Comparison of ENCODE assay signal across 8 cellular contexts in the genomic region with DNA sequence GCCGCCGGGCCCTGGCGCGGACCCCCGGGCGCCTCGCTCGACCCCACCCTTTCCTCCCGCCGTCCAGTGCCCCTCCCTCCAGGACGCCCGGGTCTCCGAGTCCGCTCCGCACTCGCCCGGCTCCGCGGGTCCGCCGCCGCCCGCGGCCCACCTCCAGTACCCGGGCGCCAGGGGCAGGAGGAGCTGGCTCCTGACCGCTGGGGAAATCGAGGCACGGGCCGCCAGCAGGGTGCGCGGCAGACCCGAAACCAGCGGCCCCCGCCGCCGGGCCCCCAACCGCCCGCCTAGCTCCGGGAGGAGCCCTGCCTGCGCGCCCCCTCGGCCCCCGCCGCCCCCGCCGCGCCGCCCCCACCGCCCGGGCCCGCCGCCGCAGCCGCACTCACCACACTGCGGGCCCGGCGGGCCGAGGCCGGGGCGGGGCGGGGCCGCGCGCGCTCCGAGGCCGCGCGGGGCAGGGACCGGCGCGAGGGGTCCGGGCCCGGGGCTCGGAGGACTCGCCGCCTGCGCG. TPM values are rescaled to one million over a fixed set of nuclear protein-coding genes. Genes with fewer than 3 reads are reported as not detected.
DNase-seq lines count a peak whose midpoint lies in the region; ATAC-seq and TF ChIP-seq lines count a peak whose summit lies in the region.

No MANE protein-coding gene starts in this region.

- H3K4me3 ChIP-seq in WERI-Rb-1 (ENCODE audit: low read depth, low read length) = peak overlapping the region; percentile 70
- H3K4me3 ChIP-seq in skeletal muscle tissue (ENCODE audit: low read length in 3 of 3) = peak overlapping the region; percentile 75 to 83 (median 79)

- in situ Hi-C loops in GM13976 (cut with MboI; ENCODE audit: low sequenced_read_pairs, unreplicated experiment) = no loop called here

- no peaks in the 10 kb centered on the region for H3K9me3 ChIP-seq in WERI-Rb-1 (ENCODE audit: severe bottlenecking)
- no peaks in the 10 kb centered on the region for H3K9me3 ChIP-seq in skeletal muscle tissue (ENCODE audit: control insufficient read depth in 3 of 3, low read length in 3 of 3)

- no peaks in the 10 kb centered on the region; the same call in 1 of the 2 replicates for H3K27me3 Mint-ChIP-seq in HFFc6 (ENCODE audit: insufficient read depth)

- H3K4me1 ChIP-seq in foreskin keratinocyte = peaks cover 7% of the 10 kb centered on the region
- peaks cover 40 to 55% (median 47%) of the 10 kb centered on the region in 3 donors for H3K4me1 ChIP-seq in skeletal muscle tissue (ENCODE audit: control insufficient read depth in 3 of 3, insufficient read depth in 3 of 3, low read length in 3 of 3)

- H3K9me3 Mint-ChIP-seq in HFFc6 = no peaks in the 10 kb centered on the region

- DNase-seq in GM13976 (ENCODE audit: low spot score) (peak; percentile 54), HFFc6 (no peak), WERI-Rb-1 (no peak), foreskin keratinocyte (no peak), NCI-H1417 treated with DMSO at 0.1 percent for 48 hours (lab: John Stamatoyannopoulos, UW) (no peak), NCI-H2029 treated with DMSO at 0.1 percent for 48 hours (lab: John Stamatoyannopoulos, UW) (no peak)

- H3K27ac ChIP-seq in WERI-Rb-1 (peak overlapping the region; percentile 75), foreskin keratinocyte (peak overlapping the region; percentile 96), skeletal muscle tissue (ENCODE audit: low read depth, low read length) (peak overlapping the region; percentile 97)

- no peak for TF ChIP-seq CTCF in GM13976 (IDR thresholded peaks at IDR 0.05; ENCODE audit: borderline replicate concordance, control extremely low read depth, extremely low read depth, insufficient read depth, missing control alignments)
- TF ChIP-seq CTCF in HFFc6 (IDR thresholded peaks at IDR 0.05) = no peak
- TF ChIP-seq CTCF in WERI-Rb-1 (IDR thresholded peaks at IDR 0.05; ENCODE audit: low read depth, low read length) = 0 out of 2 replicates have a peak, but pooled peaks have one; percentile 2
- TF ChIP-seq CTCF in foreskin keratinocyte (conservative IDR thresholded peaks at IDR 0.05) = no peak

- peaks cover 17% of the 10 kb centered on the region for H3K4me1 Mint-ChIP-seq in HFFc6 (ENCODE audit: low read depth)

- H3K27me3 ChIP-seq in WERI-Rb-1 (ENCODE audit: insufficient read depth, low read depth, severe bottlenecking) (no peaks in the 10 kb centered on the region), foreskin keratinocyte (peaks cover 6% of the 10 kb centered on the region), skeletal muscle tissue (ENCODE audit: control insufficient read depth in 3 of 3, insufficient read depth in 3 of 3, low read length in 3 of 3) (peaks cover 0 to 4% (median 3%) of the 10 kb centered on the region in 3 donors)

- H3K9ac ChIP-seq in skeletal muscle tissue (ENCODE audit: low read depth in 1 of 3, low read length in 3 of 3) = peak overlapping the region; percentile 80 to 90 (median 84)

- ATAC-seq in foreskin keratinocyte (no peak), esophagus mucosa (no peak)

- peak overlapping the region; percentile 46; the same call in 1 of the 2 replicates for H3K27ac Mint-ChIP-seq in HFFc6

- H3K4me3 Mint-ChIP-seq in HFFc6 = peak overlapping the region; percentile 49

- H3K36me3 Mint-ChIP-seq in HFFc6 (ENCODE audit: low read depth) = no peaks in the 10 kb centered on the region

- H3K36me3 ChIP-seq in WERI-Rb-1 (peaks cover 16% of the 10 kb centered on the region), skeletal muscle tissue (ENCODE audit: control insufficient read depth in 3 of 3, insufficient read depth in 3 of 3, low read length in 3 of 3) (peaks cover 2 to 6% (median 5%) of the 10 kb centered on the region in 3 donors)

RNA-seq across cellular contexts. Expression of gene MAFG, which starts 0.3 kb away (rescaled TPM):
- 10 to 100 TPM; 17.7 to 22.4 (median 18.2) TPM for total RNA-seq in HFFc6 (2021; fragmentation: NEBNext Ultra II Directional; extraction: Animal tissue kit (Norgen Biotek cat#: 25700))
- 13.3 and 13.5 TPM in 2 replicates for total RNA-seq in foreskin keratinocyte
- polyA plus RNA-seq in foreskin keratinocyte = 7.2 and 8.6 TPM in 2 replicates
- total RNA-seq in skeletal muscle tissue = 8.9 TPM
- total RNA-seq in esophagus mucosa = 12.3 TPM

RNA-seq across cellular contexts. Expression of gene SIRT7, which starts 9.2 kb away (rescaled TPM):
- total RNA-seq in HFFc6 (2021; fragmentation: NEBNext Ultra II Directional; extraction: Animal tissue kit (Norgen Biotek cat#: 25700)) = 10 to 100 TPM; 16.2 to 20.7 (median 18.5) TPM
- total RNA-seq in foreskin keratinocyte (13.8 and 15.0 TPM in 2 replicates), skeletal muscle tissue (3.7 TPM), esophagus mucosa (46.2 TPM)
- 17.8 and 19.5 TPM in 2 replicates for polyA plus RNA-seq in foreskin keratinocyte

RNA-seq across cellular contexts. Expression of gene PYCR1, which starts 9.9 kb away (rescaled TPM):
- total RNA-seq in HFFc6 (2021; fragmentation: NEBNext Ultra II Directional; extraction: Animal tissue kit (Norgen Biotek cat#: 25700)) = 100 to 1,000 TPM in 4 of 6 experiments, 10 to 100 TPM in 2; 97.9 to 147 (median 110) TPM
- total RNA-seq in foreskin keratinocyte (65.6 and 103 TPM in 2 replicates), skeletal muscle tissue (43.8 TPM), esophagus mucosa (28.9 TPM)
- 85.0 and 130 TPM in 2 replicates for polyA plus RNA-seq in foreskin keratinocyte

RNA-seq across cellular contexts. Expression of gene PCYT2, which starts 16.0 kb away (rescaled TPM):
- 10 to 100 TPM; 33.2 to 45.8 (median 35.8) TPM for total RNA-seq in HFFc6 (2021; fragmentation: NEBNext Ultra II Directional; extraction: Animal tissue kit (Norgen Biotek cat#: 25700))
- total RNA-seq in foreskin keratinocyte (56.8 and 66.6 TPM in 2 replicates), skeletal muscle tissue (10.4 TPM), esophagus mucosa (36.7 TPM)
- 64.0 and 77.0 TPM in 2 replicates for polyA plus RNA-seq in foreskin keratinocyte

RNA-seq across cellular contexts. Expression of gene MYADML2, which starts 19.8 kb away (rescaled TPM):
- total RNA-seq in HFFc6 (2021; fragmentation: NEBNext Ultra II Directional; extraction: Animal tissue kit (Norgen Biotek cat#: 25700)) = not detected
- not detected in 2 replicates for total RNA-seq in foreskin keratinocyte
- not detected in 2 replicates for polyA plus RNA-seq in foreskin keratinocyte
- 16.7 TPM for total RNA-seq in skeletal muscle tissue
- not detected for total RNA-seq in esophagus mucosa
